In the genomic region with DNA sequence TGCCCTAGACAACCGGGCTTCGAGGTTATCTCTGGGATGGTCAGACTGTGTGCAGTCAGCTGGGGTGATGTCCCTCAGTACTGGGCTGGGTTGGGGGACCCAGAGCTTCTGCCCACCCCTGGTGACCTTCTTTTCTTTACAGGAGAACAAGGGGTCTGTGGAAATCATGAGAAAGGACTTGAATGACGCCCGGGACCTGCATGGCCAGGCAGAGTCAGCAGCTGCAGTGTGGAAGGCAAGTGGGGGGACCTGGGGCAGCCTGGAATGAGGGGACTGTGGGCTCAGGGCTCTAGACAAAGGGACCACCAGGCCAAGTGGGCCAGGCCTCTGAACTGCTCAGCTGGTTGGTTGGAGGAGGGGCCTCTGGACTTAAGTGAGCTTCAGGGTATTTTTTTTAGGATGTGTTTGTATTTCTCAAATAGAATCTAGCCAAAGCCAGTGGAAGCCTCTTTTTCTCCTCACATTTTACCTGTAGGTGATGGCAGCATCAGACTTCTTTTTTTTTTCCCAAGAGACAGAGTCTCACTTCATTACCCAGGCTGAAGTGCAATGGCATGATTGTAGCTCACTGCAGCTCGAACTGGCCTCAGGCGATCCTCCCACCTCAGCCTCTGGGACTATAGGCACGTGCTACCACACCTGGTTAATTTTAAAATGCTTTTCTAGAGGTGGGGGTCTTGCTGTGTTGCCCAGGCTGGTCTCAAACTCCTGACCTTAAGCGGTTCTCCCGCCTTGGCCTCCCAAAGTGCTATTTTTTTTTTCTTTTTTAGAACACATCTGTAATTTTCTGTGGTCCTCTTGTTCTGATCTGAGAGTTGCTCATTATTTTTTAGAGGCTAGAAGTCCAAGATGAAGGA, we compare ENCODE assay signal across 9 cellular contexts. TPM values are rescaled to one million over a fixed set of nuclear protein-coding genes. Genes with fewer than 3 reads are reported as not detected.
DNase-seq lines count a peak whose midpoint lies in the region; ATAC-seq and TF ChIP-seq lines count a peak whose summit lies in the region.
"Had no signal": no experiment of that assay in that cellular context is flagged by ENCODE, and none has a peak within 500 bp of the region (broad histone marks: within the 10 kb centered on the region; RNA-seq: fewer than 3 reads in every experiment).

No MANE protein-coding gene starts in this region.

- H3K36me3 Mint-ChIP-seq in CD4-positive, CD25-positive, alpha-beta regulatory T cell: peaks cover 17% of the 10 kb centered on the region
- no peaks in the 10 kb centered on the region for H3K36me3 Mint-ChIP-seq in natural killer cell

- H3K9me3 ChIP-seq in CD4-positive, CD25-positive, alpha-beta regulatory T cell (ENCODE audit: control insufficient read depth in 2 of 2, low read length in 2 of 2): no peaks in the 10 kb centered on the region
- no peaks in the 10 kb centered on the region for H3K9me3 ChIP-seq in breast epithelium

- intact Hi-C loops in breast epithelium (cut with DNase I; ENCODE audit: low total_unique reads): no loop called here
- intact Hi-C loops in natural killer cell (cut with micrococcal nuclease): no loop called here

- H3K4me1 ChIP-seq in CD4-positive, CD25-positive, alpha-beta regulatory T cell (ENCODE audit: control insufficient read depth, insufficient read depth, low read length, poor library complexity, severe bottlenecking): peaks cover 46% of the 10 kb centered on the region
- H3K4me1 ChIP-seq in KMS-11 (ENCODE audit: low read depth, poor library complexity, severe bottlenecking): peaks cover 41% of the 10 kb centered on the region
- H3K4me1 ChIP-seq in breast epithelium: peaks cover 4 to 6% of the 10 kb centered on the region in 2 donors

- no peak overlapping the region for H3K27ac ChIP-seq in CD4-positive, CD25-positive, alpha-beta regulatory T cell (ENCODE audit: insufficient read depth, low read length, poor library complexity, severe bottlenecking)
- H3K27ac ChIP-seq in KMS-11 (peak overlapping the region; percentile 77; the same call in 1 of the 2 replicates), breast epithelium (peak overlapping the region in 1 of 2 donors; percentile 54)

- peak overlapping the region; percentile 41 for H3K4me3 ChIP-seq in CD4-positive, CD25-positive, alpha-beta regulatory T cell (ENCODE audit: low read depth, low read length)
- H3K4me3 ChIP-seq in KMS-11 (IDR thresholded peaks at IDR 0.05; ENCODE audit: insufficient read depth, low read depth, low read length) (no peak overlapping the region), breast epithelium (peak overlapping the region in 2 of 3 donors; percentile 96 to 100)

- H3K4me3 Mint-ChIP-seq in CD4-positive, CD25-positive, alpha-beta regulatory T cell: peak overlapping the region; percentile 87 to 94 (median 90)
- peak overlapping the region; percentile 90 for H3K4me3 Mint-ChIP-seq in natural killer cell

- H2AFZ ChIP-seq in KMS-11 (ENCODE audit: low read depth): peak overlapping the region; percentile 7; the same call in 1 of the 2 replicates

- TF ChIP-seq POLR2A in breast epithelium (IDR thresholded peaks at IDR 0.05): no peak

- peaks cover 9% of the 10 kb centered on the region for H3K27me3 Mint-ChIP-seq in CD4-positive, CD25-positive, alpha-beta regulatory T cell
- H3K27me3 Mint-ChIP-seq in natural killer cell (ENCODE audit: low read depth in 2 of 2): no peaks in the 10 kb centered on the region

- no peaks in the 10 kb centered on the region for H3K27me3 ChIP-seq in CD4-positive, CD25-positive, alpha-beta regulatory T cell (ENCODE audit: control insufficient read depth, insufficient read depth, low read length)
- H3K27me3 ChIP-seq in KMS-11 (ENCODE audit: insufficient read depth, low read depth): no peaks in the 10 kb centered on the region
- H3K27me3 ChIP-seq in breast epithelium: no peaks in the 10 kb centered on the region

- H3K4me1 Mint-ChIP-seq in CD4-positive, CD25-positive, alpha-beta regulatory T cell: peaks cover 5 to 45% (median 23%) of the 10 kb centered on the region in 4 donors
- H3K4me1 Mint-ChIP-seq in natural killer cell: peaks cover 16 to 42% of the 10 kb centered on the region in 2 donors

- no peaks in the 10 kb centered on the region for H3K9me3 Mint-ChIP-seq in CD4-positive, CD25-positive, alpha-beta regulatory T cell
- no peaks in the 10 kb centered on the region for H3K9me3 Mint-ChIP-seq in natural killer cell

- peaks cover 33% of the 10 kb centered on the region for H3K36me3 ChIP-seq in CD4-positive, CD25-positive, alpha-beta regulatory T cell (ENCODE audit: control insufficient read depth, insufficient read depth, low read length)
- H3K36me3 ChIP-seq in KMS-11 (ENCODE audit: insufficient read depth) (no peaks in the 10 kb centered on the region), breast epithelium (peaks cover 5% of the 10 kb centered on the region)

- H4K20me1 ChIP-seq in KMS-11 (ENCODE audit: insufficient read depth): no peaks in the 10 kb centered on the region

- H3K9ac ChIP-seq in KMS-11: peak overlapping the region; percentile 6; the same call in 1 of the 2 replicates

- H3K4me2 ChIP-seq in KMS-11: peak overlapping the region; percentile 100

- ATAC-seq in CD4-positive, CD25-positive, alpha-beta regulatory T cell (ENCODE audit: low read depth in 2 of 2): no peak
- no peak for ATAC-seq in natural killer cell
- ATAC-seq in GM21367 (IDR thresholded peaks at IDR 0.05; ENCODE audit: unreplicated experiment): no peak
- ATAC-seq in HG03039 (IDR thresholded peaks at IDR 0.05; ENCODE audit: unreplicated experiment): no peak

- H3K27ac Mint-ChIP-seq in CD4-positive, CD25-positive, alpha-beta regulatory T cell: peak overlapping the region in 2 of 3 donors; percentile 68 to 92
- peak overlapping the region; percentile 74 to 98 for H3K27ac Mint-ChIP-seq in natural killer cell

- H3K79me2 ChIP-seq in KMS-11 (ENCODE audit: insufficient read depth, low read depth): peaks cover 25% of the 10 kb centered on the region; the same call in 1 of the 2 replicates

- no peak for DNase-seq in CD4-positive, CD25-positive, alpha-beta regulatory T cell
- DNase-seq in breast epithelium (ENCODE audit: low spot score in 2 of 2) (no peak), natural killer cell (no peak), NCI-H2196 (lab: John Stamatoyannopoulos, UW; ENCODE audit: unreplicated experiment) (no peak)
- no peak for DNase-seq in stimulated activated CD4-positive, alpha-beta T cell treated with anti-CD3 and anti-CD28 coated beads, Interleukin-4, amount 100 ng/mL, for 24 hours
- DNase-seq: stimulated activated naive CD4-positive, alpha-beta T cell treated with Interleukin-2 at 50 U/mL for 16 hours had no signal

- TF ChIP-seq CTCF in KMS-11 (conservative IDR thresholded peaks at IDR 0.05; ENCODE audit: low read depth, low read length): no peak
- TF ChIP-seq CTCF in breast epithelium (IDR thresholded peaks at IDR 0.05): no peak
- no peak for TF ChIP-seq CTCF in natural killer cell (IDR thresholded peaks at IDR 0.05)

RNA-seq across cellular contexts. Expression of a gene that starts 1.9 kb away (rescaled TPM):
- total RNA-seq in CD4-positive, CD25-positive, alpha-beta regulatory T cell: 59.0 TPM
- polyA plus RNA-seq in CD4-positive, CD25-positive, alpha-beta regulatory T cell: 10 to 100 TPM; 16.1 to 49.7 (median 30.2) TPM
- 10 to 100 TPM; 26.9 to 33.7 (median 33.1) TPM for total RNA-seq in breast epithelium
- 100 to 1,000 TPM in 1 of 3 donors, 10 to 100 TPM in 2; 68.6 to 102 (median 77.3) TPM for total RNA-seq in natural killer cell
